ENCODE assay signal across 9 cellular contexts in genomic region chr10:31101123-31101522, GRCh38.
DNase-seq lines count a peak whose midpoint lies in the region; ATAC-seq and TF ChIP-seq lines count a peak whose summit lies in the region.
"Had no signal": no experiment of that assay in that cellular context is flagged by ENCODE, and none has a peak within 500 bp of the region (broad histone marks: within the 10 kb centered on the region; RNA-seq: fewer than 3 reads in every experiment).

No MANE protein-coding gene starts in this region.

- H3K4me2 ChIP-seq in hepatocyte = no peak overlapping the region

- peaks cover 42% of the 10 kb centered on the region for H3K4me1 Mint-ChIP-seq in activated CD8-positive, alpha-beta memory T cell treated with anti-CD3 and anti-CD28 coated beads, Interleukin-2, amount 10 ng/mL, durations not matched to agents 7 days and 5 days

- CTCF ChIA-PET in activated CD8-positive, alpha-beta memory T cell treated with anti-CD3 and anti-CD28 coated beads, Interleukin-2, amount 10 ng/mL, durations not matched to agents 7 days and 5 days (lab: Charles Lee) = no interaction called here

- no peaks in the 10 kb centered on the region for H3K36me3 ChIP-seq in hepatocyte (replicated peaks; ENCODE audit: insufficient read depth, low read depth)

- H3K27me3 Mint-ChIP-seq in activated CD8-positive, alpha-beta memory T cell treated with anti-CD3 and anti-CD28 coated beads, Interleukin-2, amount 10 ng/mL, durations not matched to agents 7 days and 5 days = no peaks in the 10 kb centered on the region

- no peaks in the 10 kb centered on the region for H3K9me3 ChIP-seq in hepatocyte (ENCODE audit: low read depth)

- peak overlapping the region; percentile 13 for H3K27ac ChIP-seq in hepatocyte
- no peak overlapping the region for H3K27ac ChIP-seq in caudate nucleus (ENCODE audit: low read depth, low read length)
- H3K27ac ChIP-seq: SK-N-MC had no signal

- no peaks in the 10 kb centered on the region for H3K79me2 ChIP-seq in hepatocyte

- H2AFZ ChIP-seq in hepatocyte = no peak overlapping the region

- peak overlapping the region; percentile 82 for H3K27ac Mint-ChIP-seq in activated CD8-positive, alpha-beta memory T cell treated with anti-CD3 and anti-CD28 coated beads, Interleukin-2, amount 10 ng/mL, durations not matched to agents 7 days and 5 days

- no peaks in the 10 kb centered on the region for H3K9me2 ChIP-seq in hepatocyte (replicated peaks; ENCODE audit: insufficient read depth)

- H3K9me3 Mint-ChIP-seq in activated CD8-positive, alpha-beta memory T cell treated with anti-CD3 and anti-CD28 coated beads, Interleukin-2, amount 10 ng/mL, durations not matched to agents 7 days and 5 days (ENCODE audit: low read depth) = no peaks in the 10 kb centered on the region

- TF ChIP-seq CTCF in hepatocyte (IDR thresholded peaks at IDR 0.05; ENCODE audit: poor library complexity) (no peak), omental fat pad (IDR thresholded peaks at IDR 0.05) (no peak)

- no peaks in the 10 kb centered on the region for H3K4me1 ChIP-seq in hepatocyte (ENCODE audit: insufficient read depth)

- ATAC-seq in GM19025 (IDR thresholded peaks at IDR 0.05; ENCODE audit: low read depth, unreplicated experiment) (peak; percentile 78), HG03439 (IDR thresholded peaks at IDR 0.05; ENCODE audit: unreplicated experiment) (peak; percentile 72), omental fat pad (ENCODE audit: low FRiP score) (no peak)
- peak; percentile 97 for ATAC-seq in activated CD8-positive, alpha-beta memory T cell treated with anti-CD3 and anti-CD28 coated beads, Interleukin-2, amount 10 ng/mL, durations not matched to agents 7 days and 5 days

- 80% methylated on average over 4 of the region's 4 CpGs for WGBS in hepatocyte (ENCODE audit: low lambda C conversion rate, missing lambda C conversion rate)

- no peaks in the 10 kb centered on the region for H4K20me1 ChIP-seq in hepatocyte (ENCODE audit: insufficient read depth, poor library complexity, severe bottlenecking)

- H3K4me3 ChIP-seq in hepatocyte = no peak overlapping the region
- H3K4me3 ChIP-seq: SK-N-MC had no signal

- peak; percentile 82 for DNase-seq in activated CD8-positive, alpha-beta memory T cell treated with anti-CD3 and anti-CD28 coated beads, Interleukin-2, amount 10 ng/mL, durations not matched to agents 7 days and 5 days
- DNase-seq in hepatocyte (ENCODE audit: low spot score) (peak; percentile 32), caudate nucleus (lab: John Stamatoyannopoulos, UW) (no peak), GM19240 (ENCODE audit: insufficient read length, low spot score) (no peak), omental fat pad (ENCODE audit: low spot score) (no peak)
- DNase-seq in stimulated activated naive CD4-positive, alpha-beta T cell treated with Interleukin-2 at 50 U/mL for 16 hours (lab: John Stamatoyannopoulos, UW) = peak; percentile 62

- no peaks in the 10 kb centered on the region for H3K36me3 Mint-ChIP-seq in activated CD8-positive, alpha-beta memory T cell treated with anti-CD3 and anti-CD28 coated beads, Interleukin-2, amount 10 ng/mL, durations not matched to agents 7 days and 5 days

- peak overlapping the region; percentile 34 for H3K4me3 Mint-ChIP-seq in activated CD8-positive, alpha-beta memory T cell treated with anti-CD3 and anti-CD28 coated beads, Interleukin-2, amount 10 ng/mL, durations not matched to agents 7 days and 5 days

- H3K27me3 ChIP-seq in hepatocyte = no peaks in the 10 kb centered on the region

Comparison
In these comparisons a context has a peak if more than half of its experiments do, and no peak if none do; other contexts are left out.
1. DNase-seq: peak in activated CD8-positive, alpha-beta memory T cell treated with anti-CD3 and anti-CD28 coated beads, Interleukin-2, amount 10 ng/mL, durations not matched to agents 7 days and 5 days (single experiment), hepatocyte (single experiment) and stimulated activated naive CD4-positive, alpha-beta T cell treated with Interleukin-2 at 50 U/mL for 16 hours (single experiment); none in caudate nucleus (0 of 61), GM19240 (single experiment) and omental fat pad (single experiment).